1 cellular context compared by ENCODE assay signal in genomic region chr6:86153529-86153928, GRCh38.
TF ChIP-seq lines count a peak whose summit lies in the region.

No MANE protein-coding gene starts in this region.

TF ChIP-seq in GM23338, 12 proteins besides CTCF, POLR2A, EP300 and RAD21 (continued from another document):
- TF ChIP-seq ZNF462 (CRISPR knock-in tag; IDR thresholded peaks at IDR 0.05): no peak
- TF ChIP-seq STAT1 (IDR thresholded peaks at IDR 0.05; ENCODE audit: unreplicated experiment): no peak
- no peak for TF ChIP-seq JUNB (IDR thresholded peaks at IDR 0.05; ENCODE audit: unreplicated experiment)
- TF ChIP-seq EZH2phosphoT487 (IDR thresholded peaks at IDR 0.05; ENCODE audit: unreplicated experiment): no peak
TF ChIP-seq in GM23338: peak in this region for 0.
